In genomic region chr17:44804301-44805061, GRCh38 we compare ENCODE assay signal across 18 cellular contexts. TPM values are rescaled to one million over a fixed set of nuclear protein-coding genes. Genes with fewer than 3 reads are reported as not detected.
DNase-seq lines count a peak whose midpoint lies in the region; ATAC-seq and TF ChIP-seq lines count a peak whose summit lies in the region.
"Had no signal": no experiment of that assay in that cellular context is flagged by ENCODE, and none has a peak within 500 bp of the region (broad histone marks: within the 10 kb centered on the region; RNA-seq: fewer than 3 reads in every experiment).

No MANE protein-coding gene starts in this region.

- no peak overlapping the region for H2AFZ ChIP-seq in GM23338

- POLR2A ChIA-PET in activated CD8-positive, alpha-beta T cell treated with anti-CD3 and anti-CD28 coated beads for 36 hours (lab: Charles Lee) = no interaction called here

- H3K9me3 ChIP-seq in muscle layer of duodenum (ENCODE audit: control insufficient read depth in 1 of 2, low read length in 2 of 2) (no peaks in the 10 kb centered on the region), upper lobe of right lung (no peaks in the 10 kb centered on the region)
- H3K9me3 ChIP-seq: Caco-2, tibial artery had no signal

- H3K9me3 Mint-ChIP-seq in GM23338 = no peaks in the 10 kb centered on the region
- H3K9me3 Mint-ChIP-seq in activated CD8-positive, alpha-beta T cell treated with anti-CD3 and anti-CD28 coated beads for 36 hours = no peaks in the 10 kb centered on the region
- H3K9me3 Mint-ChIP-seq: naive B cell had no signal

- peaks cover 6% of the 10 kb centered on the region for H3K27me3 Mint-ChIP-seq in GM23338 (ENCODE audit: insufficient read depth, low read depth, poor library complexity)
- H3K27me3 Mint-ChIP-seq in activated CD8-positive, alpha-beta T cell treated with anti-CD3 and anti-CD28 coated beads for 36 hours = no peaks in the 10 kb centered on the region

- H3K4me3 ChIP-seq in fibroblast of villous mesenchyme (ENCODE audit: low read depth, low read length) = no peak overlapping the region
- H3K4me3 ChIP-seq in muscle layer of duodenum (ENCODE audit: low read depth in 1 of 2, low read length in 2 of 2) = no peak overlapping the region
- no peak overlapping the region for H3K4me3 ChIP-seq in upper lobe of right lung
- no peak overlapping the region for H3K4me3 ChIP-seq in GM23338
- H3K4me3 ChIP-seq: tibial artery had no signal

- DNase-seq in D341Med (ENCODE audit: low spot score) (peak; percentile 37), fibroblast of villous mesenchyme (ENCODE audit: low read depth) (peak; percentile 91), upper lobe of right lung (no peak), GM23338 (ENCODE audit: low spot score) (no peak), GM03348 (ENCODE audit: low spot score) (no peak)
- DNase-seq in activated CD8-positive, alpha-beta T cell treated with anti-CD3 and anti-CD28 coated beads for 36 hours = no peak
- DNase-seq: activated naive CD4-positive, alpha-beta T cell treated with anti-CD3 and anti-CD28 coated beads, Interleukin-2, amount 50 U/mL, for 16 hours; Caco-2; central memory CD4-positive, alpha-beta T cell; MM.1S; naive B cell; NCI-H2107; stimulated activated CD8-positive, alpha-beta memory T cell treated with anti-CD3 and anti-CD28 coated beads, Interleukin-4, amount 100 ng/mL, for 48 hours had no signal

- H3K36me3 ChIP-seq in muscle layer of duodenum (ENCODE audit: control insufficient read depth in 1 of 2, insufficient read depth in 2 of 2, low read length in 2 of 2) (no peaks in the 10 kb centered on the region), upper lobe of right lung (no peaks in the 10 kb centered on the region), GM23338 (ENCODE audit: insufficient read depth) (peaks cover 40% of the 10 kb centered on the region)

- H3K27ac ChIP-seq in muscle layer of duodenum (ENCODE audit: low read length) = peak overlapping the region; percentile 82
- H3K27ac ChIP-seq in upper lobe of right lung = no peak overlapping the region
- H3K27ac ChIP-seq in GM23338 (ENCODE audit: low read depth) = no peak overlapping the region
- H3K27ac ChIP-seq: tibial artery had no signal

- H4K20me1 ChIP-seq in GM23338 (replicated peaks; ENCODE audit: insufficient read depth) = peaks cover 47% of the 10 kb centered on the region

- H3K79me2 ChIP-seq in GM23338 (replicated peaks; ENCODE audit: insufficient read depth) = peaks cover 75% of the 10 kb centered on the region

- intact Hi-C loops in upper lobe of right lung (cut with DNase I) = no loop called here
- intact Hi-C loops in activated CD8-positive, alpha-beta T cell treated with anti-CD3 and anti-CD28 coated beads for 36 hours (cut with micrococcal nuclease) = no loop called here

- H3K27ac Mint-ChIP-seq in GM23338 = no peak overlapping the region
- H3K27ac Mint-ChIP-seq in activated CD8-positive, alpha-beta T cell treated with anti-CD3 and anti-CD28 coated beads for 36 hours = no peak overlapping the region
- H3K27ac Mint-ChIP-seq: naive B cell had no signal

- no peak overlapping the region for H3K4me2 ChIP-seq in GM23338

- H3K36me3 Mint-ChIP-seq in GM23338 (ENCODE audit: low read depth) = peaks cover 80% of the 10 kb centered on the region
- peaks cover 4% of the 10 kb centered on the region for H3K36me3 Mint-ChIP-seq in activated CD8-positive, alpha-beta T cell treated with anti-CD3 and anti-CD28 coated beads for 36 hours (ENCODE audit: low read depth)
- H3K36me3 Mint-ChIP-seq: naive B cell had no signal

- H3F3A ChIP-seq in GM23338 (replicated peaks; ENCODE audit: low read depth) = peaks cover 2% of the 10 kb centered on the region; the same call in 1 of the 2 replicates

- H3K4me1 ChIP-seq in muscle layer of duodenum (ENCODE audit: control insufficient read depth in 1 of 2, insufficient read depth in 2 of 2, low read length in 2 of 2) (peaks cover 7 to 36% of the 10 kb centered on the region in 2 donors), upper lobe of right lung (no peaks in the 10 kb centered on the region), GM23338 (ENCODE audit: insufficient read depth) (peaks cover 9% of the 10 kb centered on the region; the same call in 1 of the 2 replicates)
- H3K4me1 ChIP-seq: Caco-2 had no signal

- no peaks in the 10 kb centered on the region for H3K9me2 ChIP-seq in GM23338 (ENCODE audit: insufficient read depth)

- no peak overlapping the region for H3K4me3 Mint-ChIP-seq in GM23338
- no peak overlapping the region for H3K4me3 Mint-ChIP-seq in activated CD8-positive, alpha-beta T cell treated with anti-CD3 and anti-CD28 coated beads for 36 hours
- H3K4me3 Mint-ChIP-seq: naive B cell had no signal

- H3K27me3 ChIP-seq in muscle layer of duodenum (ENCODE audit: low read depth, low read length) (no peaks in the 10 kb centered on the region), upper lobe of right lung (no peaks in the 10 kb centered on the region), GM23338 (ENCODE audit: insufficient read depth) (no peaks in the 10 kb centered on the region)
- H3K27me3 ChIP-seq: tibial artery had no signal

- CTCF ChIA-PET in activated CD8-positive, alpha-beta T cell treated with anti-CD3 and anti-CD28 coated beads for 36 hours (lab: Charles Lee) = no interaction called here

- TF ChIP-seq CTCF in fibroblast of villous mesenchyme (IDR thresholded peaks at IDR 0.05; ENCODE audit: insufficient read depth, low read depth, low read length) (no peak), upper lobe of right lung (IDR thresholded peaks at IDR 0.05) (no peak), GM23338 (conservative IDR thresholded peaks at IDR 0.05; ENCODE audit: low read depth in 2 of 2) (no peak)
- TF ChIP-seq CTCF in activated CD8-positive, alpha-beta T cell treated with anti-CD3 and anti-CD28 coated beads for 36 hours (IDR thresholded peaks at IDR 0.05) = no peak

- ATAC-seq in SK-N-SH treated with all-trans-retinoic acid at 6 μM for 48 hours (peak; percentile 71), upper lobe of right lung (no peak), GM23338 (no peak)
- ATAC-seq in activated CD8-positive, alpha-beta T cell treated with anti-CD3 and anti-CD28 coated beads for 36 hours = no peak

- H3K4me1 Mint-ChIP-seq in GM23338 = peaks cover 6% of the 10 kb centered on the region
- H3K4me1 Mint-ChIP-seq in activated CD8-positive, alpha-beta T cell treated with anti-CD3 and anti-CD28 coated beads for 36 hours (ENCODE audit: low read depth) = no peaks in the 10 kb centered on the region
- H3K4me1 Mint-ChIP-seq: naive B cell had no signal

TF ChIP-seq in SK-N-SH treated with all-trans-retinoic acid at 6 μM for 48 hours, 23 proteins besides CTCF, POLR2A, EP300 and RAD21 (continues in another document):
- no peak for TF ChIP-seq ZNF70 (CRISPR knock-in tag; IDR thresholded peaks at IDR 0.05)
- TF ChIP-seq TOX (CRISPR knock-in tag; IDR thresholded peaks at IDR 0.05; ENCODE audit: borderline replicate concordance) = no peak
- no peak for TF ChIP-seq ESRRG (CRISPR knock-in tag; IDR thresholded peaks at IDR 0.05)
- no peak for TF ChIP-seq GLIS3 (CRISPR knock-in tag; IDR thresholded peaks at IDR 0.05)
- TF ChIP-seq, protein P1, sequence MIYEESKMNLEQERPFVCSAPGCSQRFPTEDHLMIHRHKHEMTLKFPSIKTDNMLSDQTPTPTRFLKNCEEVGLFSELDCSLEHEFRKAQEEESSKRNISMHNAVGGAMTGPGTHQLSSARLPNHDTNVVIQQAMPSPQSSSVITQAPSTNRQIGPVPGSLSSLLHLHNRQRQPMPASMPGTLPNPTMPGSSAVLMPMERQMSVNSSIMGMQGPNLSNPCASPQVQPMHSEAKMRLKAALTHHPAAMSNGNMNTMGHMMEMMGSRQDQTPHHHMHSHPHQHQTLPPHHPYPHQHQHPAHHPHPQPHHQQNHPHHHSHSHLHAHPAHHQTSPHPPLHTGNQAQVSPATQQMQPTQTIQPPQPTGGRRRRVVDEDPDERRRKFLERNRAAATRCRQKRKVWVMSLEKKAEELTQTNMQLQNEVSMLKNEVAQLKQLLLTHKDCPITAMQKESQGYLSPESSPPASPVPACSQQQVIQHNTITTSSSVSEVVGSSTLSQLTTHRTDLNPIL (CRISPR knock-in tag; IDR thresholded peaks at IDR 0.05; ENCODE audit: low read depth) = no peak
- no peak for TF ChIP-seq BACH2 (CRISPR knock-in tag; IDR thresholded peaks at IDR 0.05; ENCODE audit: borderline replicate concordance)

TF ChIP-seq in GM23338, 12 proteins besides CTCF, POLR2A, EP300 and RAD21 (continues in another document):
- TF ChIP-seq EZH2phosphoT487 (IDR thresholded peaks at IDR 0.05; ENCODE audit: unreplicated experiment) (no peak), CREB1 (CRISPR knock-in tag; IDR thresholded peaks at IDR 0.05; ENCODE audit: low read depth) (no peak), ZNF331 (CRISPR knock-in tag; IDR thresholded peaks at IDR 0.05; ENCODE audit: low read depth) (no peak), EZH2 (IDR thresholded peaks at IDR 0.05; ENCODE audit: low read depth, unreplicated experiment) (no peak), STAT1 (IDR thresholded peaks at IDR 0.05; ENCODE audit: unreplicated experiment) (no peak)

RNA-seq across cellular contexts. Expression of gene GJC1, which starts 25.6 kb away (rescaled TPM):
- 30.2 and 40.6 TPM in 2 replicates for total RNA-seq in fibroblast of villous mesenchyme
- total RNA-seq in upper lobe of right lung = 22.8 TPM
- total RNA-seq in GM23338 (2014; rRNA removed; shearing (Covaris generic)) = 87.8 and 99.2 TPM in 2 replicates
- 32.0 and 34.7 TPM in 2 replicates for polyA plus RNA-seq in GM23338 (2016; fragmentation: Nextera tagmentation; extraction: Ambion mirVana)
- total RNA-seq in activated CD8-positive, alpha-beta T cell treated with anti-CD3 and anti-CD28 coated beads for 36 hours = 1 to 10 TPM; 5.6 TPM

RNA-seq across cellular contexts. Expression of gene HIGD1B, which starts 43.2 kb away (rescaled TPM):
- total RNA-seq in fibroblast of villous mesenchyme (not detected in 2 replicates), upper lobe of right lung (36.4 TPM)
- not detected in 2 replicates for total RNA-seq in GM23338 (2014; rRNA removed; shearing (Covaris generic))
- polyA plus RNA-seq in GM23338 (2016; fragmentation: Nextera tagmentation; extraction: Ambion mirVana) = not detected in 2 replicates
- not detected for total RNA-seq in activated CD8-positive, alpha-beta T cell treated with anti-CD3 and anti-CD28 coated beads for 36 hours
- total RNA-seq: Caco-2, renal cortical epithelial cell had no signal
- polyA plus RNA-seq: AG04450 had no signal

RNA-seq across cellular contexts. Expression of gene ADAM11, which starts 45.7 kb away (rescaled TPM):
- total RNA-seq in fibroblast of villous mesenchyme (0.32 and 0.43 TPM in 2 replicates), upper lobe of right lung (0.43 TPM)
- 4.4 and 4.7 TPM in 2 replicates for total RNA-seq in GM23338 (2014; rRNA removed; shearing (Covaris generic))
- polyA plus RNA-seq in GM23338 (2016; fragmentation: Nextera tagmentation; extraction: Ambion mirVana) = 0.54 and 0.55 TPM in 2 replicates
- under 1 TPM; 0.07 to 0.27 TPM for total RNA-seq in activated CD8-positive, alpha-beta T cell treated with anti-CD3 and anti-CD28 coated beads for 36 hours

Comparison
In these comparisons a context has a peak if more than half of its experiments do, and no peak if none do; other contexts are left out.
1. DNase-seq: peak in D341Med (single experiment) and fibroblast of villous mesenchyme (single experiment); none in upper lobe of right lung (single experiment), GM23338 (single experiment), activated CD8-positive, alpha-beta T cell treated with anti-CD3 and anti-CD28 coated beads for 36 hours (single experiment) and GM03348 (single experiment).
2. RNA of gene HIGD1B, which starts 43.2 kb away (total RNA-seq): 36.4 TPM in upper lobe of right lung (single experiment); not detected in fibroblast of villous mesenchyme, not detected in GM23338 and not detected in activated CD8-positive, alpha-beta T cell treated with anti-CD3 and anti-CD28 coated beads for 36 hours; every median in the first group is over 10 times any median in the second.